23 cellular contexts compared by ENCODE assay signal in the genomic region with DNA sequence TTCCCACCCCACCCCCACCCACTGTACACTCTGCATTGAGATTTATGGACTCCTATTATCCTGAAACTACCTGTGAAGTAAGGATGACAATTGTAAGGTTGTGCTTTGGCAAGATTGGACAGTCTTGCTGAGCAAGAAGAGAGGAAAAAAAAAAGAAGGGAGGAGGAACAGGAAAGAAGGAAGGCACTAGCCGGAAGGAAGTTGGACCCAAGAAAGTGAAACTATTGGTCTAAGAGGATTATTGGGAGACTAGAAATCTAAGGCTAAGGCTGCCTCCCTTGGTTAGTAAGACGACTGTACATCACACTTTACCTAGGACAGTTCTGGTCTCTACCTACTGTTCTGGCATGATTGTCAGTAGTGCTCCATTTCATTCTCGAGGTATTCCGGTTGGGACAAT. TPM values are rescaled to one million over a fixed set of nuclear protein-coding genes. Genes with fewer than 3 reads are reported as not detected.
"Had no signal": no experiment of that assay in that cellular context is flagged by ENCODE, and none has a peak within 500 bp of the region (broad histone marks: within the 10 kb centered on the region; RNA-seq: fewer than 3 reads in every experiment).

No MANE protein-coding gene starts in this region.

- H3K4me3 Mint-ChIP-seq: immature natural killer cell, memory B cell, mesothelial cell of epicardium, natural killer cell, neural crest cell, type B pancreatic cell had no signal

- H2AFZ ChIP-seq: parathyroid adenoma had no signal

- DNase-seq: effector memory CD4-positive, alpha-beta T cell; immature natural killer cell; kidney; left cardiac atrium; left ventricle myocardium inferior; lower lobe of right lung; natural killer cell; psoas muscle; retina; right lobe of liver; spleen; stimulated activated CD4-positive, alpha-beta T cell treated with anti-CD3 and anti-CD28 coated beads, Interleukin-2, amount 100 ng/mL, for 24 hours; stimulated activated naive CD4-positive, alpha-beta T cell; thyroid gland; uterus had no signal

- H3K4me1 ChIP-seq: gastroesophageal sphincter, left ventricle myocardium inferior, lower lobe of right lung, parathyroid adenoma, psoas muscle, right lobe of liver, spleen, suprapubic skin, thyroid gland, uterus had no signal

- H3K4me1 Mint-ChIP-seq: immature natural killer cell, memory B cell, natural killer cell had no signal

- H3K9me3 ChIP-seq: gastroesophageal sphincter, left ventricle myocardium inferior, lower lobe of right lung, psoas muscle, right lobe of liver, spleen, suprapubic skin, thyroid gland, uterus had no signal

- H3K27ac ChIP-seq: gastroesophageal sphincter, left ventricle myocardium inferior, lower lobe of right lung, parathyroid adenoma, psoas muscle, right lobe of liver, spleen, suprapubic skin, thyroid gland, uterus had no signal

- H3K36me3 Mint-ChIP-seq: memory B cell, mesothelial cell of epicardium, natural killer cell, type B pancreatic cell had no signal

- H3K36me3 ChIP-seq: gastroesophageal sphincter, left ventricle myocardium inferior, lower lobe of right lung, right lobe of liver, spleen, suprapubic skin, thyroid gland, uterus had no signal

- FAIRE-seq: endometrium, kidney had no signal

- H3K27ac Mint-ChIP-seq: immature natural killer cell, memory B cell, mesothelial cell of epicardium, natural killer cell, type B pancreatic cell had no signal

- H3K9ac ChIP-seq: parathyroid adenoma had no signal

- H3K79me2 ChIP-seq: parathyroid adenoma had no signal

- H3K27me3 ChIP-seq: right lobe of liver, suprapubic skin, uterus had no signal

- H3K4me3 ChIP-seq: gastroesophageal sphincter, left ventricle myocardium inferior, lower lobe of right lung, psoas muscle, right lobe of liver, spleen, suprapubic skin, thyroid gland, uterus had no signal

- H3K9me3 Mint-ChIP-seq: natural killer cell, type B pancreatic cell had no signal

- ATAC-seq: gastroesophageal sphincter, left cardiac atrium, lower lobe of right lung, natural killer cell, right lobe of liver had no signal

RNA-seq across cellular contexts. Expression of a gene that starts 32.2 kb away (rescaled TPM):
- total RNA-seq: natural killer cell had no signal
